In the genomic region with DNA sequence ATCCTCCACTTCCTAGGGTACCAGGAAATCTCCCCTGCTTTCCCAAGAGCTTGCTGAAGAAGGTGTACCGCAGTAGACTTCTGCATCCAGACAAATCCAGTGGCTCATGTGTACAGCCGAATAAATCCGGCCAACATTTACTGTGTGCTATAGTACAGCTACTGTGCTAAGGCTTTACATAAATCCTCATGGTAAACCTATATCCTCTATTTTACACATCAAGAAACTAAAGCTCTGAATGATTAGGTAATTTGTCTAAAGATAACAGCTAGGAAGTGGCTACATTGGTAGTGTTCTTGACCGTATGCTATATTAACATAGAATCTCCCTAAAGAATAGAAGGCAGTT, we compare ENCODE assay signal across 8 cellular contexts.
DNase-seq lines count a peak whose midpoint lies in the region; ATAC-seq and TF ChIP-seq lines count a peak whose summit lies in the region.

No MANE protein-coding gene starts in this region.

- TF ChIP-seq CTCF in astrocyte of the spinal cord (IDR thresholded peaks at IDR 0.05; ENCODE audit: low read depth, low read length) = no peak
- TF ChIP-seq CTCF in GM20000 (IDR thresholded peaks at IDR 0.05; ENCODE audit: extremely low read depth, missing control alignments) = no peak

- peak overlapping the region in 1 of 2 donors; percentile 90 for H3K9ac ChIP-seq in mucosa of rectum (ENCODE audit: low read depth in 1 of 2, low read length in 2 of 2)

- peak; percentile 4 for ATAC-seq in GM18873 (IDR thresholded peaks at IDR 0.05; ENCODE audit: low FRiP score, unreplicated experiment)
- peak; percentile 1 for ATAC-seq in HG03159 (IDR thresholded peaks at IDR 0.05; ENCODE audit: unreplicated experiment)

- peaks cover 0 to 2% of the 10 kb centered on the region in 2 donors for H3K27me3 ChIP-seq in mucosa of rectum (ENCODE audit: control insufficient read depth in 2 of 2, insufficient read depth in 2 of 2, low read length in 2 of 2)

- no peak for DNase-seq in astrocyte of the spinal cord (ENCODE audit: low read depth, low spot score)
- no peak for DNase-seq in midbrain (lab: John Stamatoyannopoulos, UW)
- no peak for DNase-seq in GM20000 (ENCODE audit: low spot score)
- DNase-seq in NCI-H2171 treated with DMSO at 0.1 percent for 48 hours (lab: John Stamatoyannopoulos, UW) = no peak
- no peak for DNase-seq in NCI-H2029 treated with DMSO at 0.1 percent for 48 hours (lab: John Stamatoyannopoulos, UW)

- peaks cover 2 to 5% of the 10 kb centered on the region in 2 donors for H3K36me3 ChIP-seq in mucosa of rectum (ENCODE audit: control insufficient read depth in 2 of 2, insufficient read depth in 2 of 2, low read length in 2 of 2)

- no peaks in the 10 kb centered on the region for H3K9me3 ChIP-seq in mucosa of rectum (ENCODE audit: control insufficient read depth in 2 of 2, low read length in 2 of 2)

- in situ Hi-C loops in astrocyte of the spinal cord (cut with HindIII; ENCODE audit: low sequenced_read_pairs) = no loop called here

- peaks cover 0 to 2% of the 10 kb centered on the region in 2 donors for H3K4me1 ChIP-seq in mucosa of rectum (ENCODE audit: control insufficient read depth in 2 of 2, insufficient read depth in 2 of 2, low read length in 2 of 2)

- H3K4me3 ChIP-seq in astrocyte of the spinal cord (ENCODE audit: low read depth, low read length) (peak overlapping the region; percentile 30), mucosa of rectum (ENCODE audit: low read length in 2 of 2) (peak overlapping the region; percentile 88)

- peak overlapping the region; percentile 94 to 95 for H3K27ac ChIP-seq in mucosa of rectum (ENCODE audit: low read depth in 2 of 2, low read length in 2 of 2)
